Comparison of ENCODE assay signal across 1 cellular context in genomic region chr3:129316121-129317013, GRCh38.
TF ChIP-seq lines count a peak whose summit lies in the region.

No MANE protein-coding gene starts in this region.

TF ChIP-seq in HepG2, 621 proteins besides CTCF, POLR2A, EP300 and RAD21 (continued from another document and continues in another):
- no peak for TF ChIP-seq ARNT (IDR thresholded peaks at IDR 0.05)
- TF ChIP-seq CSRNP1 (CRISPR knock-in tag; IDR thresholded peaks at IDR 0.05), result no peak
- TF ChIP-seq ZFP37 (CRISPR knock-in tag; IDR thresholded peaks at IDR 0.05; ENCODE audit: borderline replicate concordance), result 0 out of 2 replicates have a peak, but pooled peaks have one; percentile 54
- peak; percentile 77 for TF ChIP-seq ZC3H13 (CRISPR knock-in tag; IDR thresholded peaks at IDR 0.05)
- 0 out of 2 replicates have a peak, but pooled peaks have one; percentile 36 for TF ChIP-seq GFI1 (CRISPR knock-in tag; IDR thresholded peaks at IDR 0.05; ENCODE audit: borderline replicate concordance)
- peak; percentile 15; the same call in 1 of the 2 replicates for TF ChIP-seq ZBTB7B (CRISPR knock-in tag; IDR thresholded peaks at IDR 0.05)
- no peak for TF ChIP-seq ZNF296 (CRISPR knock-in tag; conservative IDR thresholded peaks at IDR 0.05)
- TF ChIP-seq NFE2L2 (IDR thresholded peaks at IDR 0.05; ENCODE audit: low read length), result no peak
- TF ChIP-seq ZFX (CRISPR knock-in tag; IDR thresholded peaks at IDR 0.05; ENCODE audit: low read depth), result peak; percentile 75
- TF ChIP-seq ZNF207 (IDR thresholded peaks at IDR 0.05; ENCODE audit: borderline replicate concordance), result no peak
- TF ChIP-seq CCDC6 (CRISPR knock-in tag; IDR thresholded peaks at IDR 0.05), result peak; percentile 81; the same call in 1 of the 2 replicates
- TF ChIP-seq IRF2 (CRISPR knock-in tag; IDR thresholded peaks at IDR 0.05), result peak; percentile 73
- TF ChIP-seq ERF (CRISPR knock-in tag; IDR thresholded peaks at IDR 0.05), result peak; percentile 92
- TF ChIP-seq MXD4 (CRISPR knock-in tag; IDR thresholded peaks at IDR 0.05), result peak; percentile 78; the same call in 1 of the 2 replicates
- 0 out of 2 replicates have a peak, but pooled peaks have one; percentile 33 for TF ChIP-seq KLF9 (CRISPR knock-in tag; IDR thresholded peaks at IDR 0.05; ENCODE audit: low read depth)
- no peak for TF ChIP-seq HNF4A (CRISPR knock-in tag; IDR thresholded peaks at IDR 0.05)
- TF ChIP-seq E2F1 (CRISPR knock-in tag; IDR thresholded peaks at IDR 0.05), result peak; percentile 83
- peak; percentile 70 for TF ChIP-seq MXD3 (CRISPR knock-in tag; IDR thresholded peaks at IDR 0.05)
- peak; percentile 84 for TF ChIP-seq RBM39 (IDR thresholded peaks at IDR 0.05; ENCODE audit: low read depth, low read length, poor library complexity, severe bottlenecking)
- TF ChIP-seq ZBTB20 (CRISPR knock-in tag; IDR thresholded peaks at IDR 0.05; ENCODE audit: borderline replicate concordance, low read depth), result 0 out of 2 replicates have a peak, but pooled peaks have one; percentile 29
- TF ChIP-seq FOXK1 (CRISPR knock-in tag; IDR thresholded peaks at IDR 0.05; ENCODE audit: borderline replicate concordance, low read depth), result peak; percentile 100
- TF ChIP-seq ZNF552 (CRISPR knock-in tag; IDR thresholded peaks at IDR 0.05; ENCODE audit: borderline replicate concordance), result 0 out of 2 replicates have a peak, but pooled peaks have one; percentile 16
- no peak for TF ChIP-seq FIP1L1 (IDR thresholded peaks at IDR 0.05; ENCODE audit: borderline replicate concordance, insufficient read depth, low read depth, low read length)
- TF ChIP-seq TAF1 (CRISPR knock-in tag; IDR thresholded peaks at IDR 0.05), result peak; percentile 91
- TF ChIP-seq ZNF230 (CRISPR knock-in tag; IDR thresholded peaks at IDR 0.05), result no peak; the same call in 1 of the 2 replicates
- peak; percentile 69; the same call in 1 of the 2 replicates for TF ChIP-seq ZNF256 (CRISPR knock-in tag; conservative IDR thresholded peaks at IDR 0.05)
- no peak for TF ChIP-seq MEIS1 (CRISPR knock-in tag; IDR thresholded peaks at IDR 0.05; ENCODE audit: borderline replicate concordance)
- 0 out of 2 replicates have a peak, but pooled peaks have one; percentile 22 for TF ChIP-seq MEIS2 (CRISPR knock-in tag; IDR thresholded peaks at IDR 0.05)
- peak; percentile 26; the same call in 1 of the 2 replicates for TF ChIP-seq TSC22D2 (CRISPR knock-in tag; IDR thresholded peaks at IDR 0.05; ENCODE audit: borderline replicate concordance)
- no peak for TF ChIP-seq TRIM22 (IDR thresholded peaks at IDR 0.05)
- no peak for TF ChIP-seq SP140L (CRISPR knock-in tag; IDR thresholded peaks at IDR 0.05; ENCODE audit: borderline replicate concordance)
- TF ChIP-seq ZNF501 (CRISPR knock-in tag; IDR thresholded peaks at IDR 0.05), result peak; percentile 96
- no peak for TF ChIP-seq ZNF850 (CRISPR knock-in tag; conservative IDR thresholded peaks at IDR 0.05)
- TF ChIP-seq NR0B2 (CRISPR knock-in tag; IDR thresholded peaks at IDR 0.05), result peak; percentile 18; the same call in 1 of the 2 replicates
- TF ChIP-seq SATB2 (CRISPR knock-in tag; IDR thresholded peaks at IDR 0.05), result peak; percentile 69; the same call in 1 of the 2 replicates
- peak; percentile 99 for TF ChIP-seq POLR2AphosphoS5 (IDR thresholded peaks at IDR 0.05; ENCODE audit: low read depth, low read length)
- TF ChIP-seq TOE1 (CRISPR knock-in tag; IDR thresholded peaks at IDR 0.05), result no peak
- peak; percentile 64; the same call in 1 of the 2 replicates for TF ChIP-seq KAT7 (CRISPR knock-in tag; IDR thresholded peaks at IDR 0.05; ENCODE audit: borderline replicate concordance)
- peak; percentile 52; the same call in 1 of the 2 replicates for TF ChIP-seq ZNF331 (CRISPR knock-in tag; IDR thresholded peaks at IDR 0.05)
- TF ChIP-seq SKI (IDR thresholded peaks at IDR 0.05; ENCODE audit: partially characterized antibody), result no peak
- 0 out of 2 replicates have a peak, but pooled peaks have one; percentile 29 for TF ChIP-seq HMG20A (CRISPR knock-in tag; IDR thresholded peaks at IDR 0.05; ENCODE audit: borderline replicate concordance)
- no peak for TF ChIP-seq ATF2 (CRISPR knock-in tag; IDR thresholded peaks at IDR 0.05)
- peak; percentile 46; the same call in 1 of the 2 replicates for TF ChIP-seq ZNF124 (CRISPR knock-in tag; IDR thresholded peaks at IDR 0.05)
- TF ChIP-seq GATAD2A (CRISPR knock-in tag; IDR thresholded peaks at IDR 0.05), result no peak; the same call in 1 of the 2 replicates
- TF ChIP-seq NFKB2 (CRISPR knock-in tag; IDR thresholded peaks at IDR 0.05; ENCODE audit: borderline replicate concordance), result peak; percentile 34; the same call in 1 of the 2 replicates
- 0 out of 2 replicates have a peak, but pooled peaks have one; percentile 37 for TF ChIP-seq ZNF614 (CRISPR knock-in tag; IDR thresholded peaks at IDR 0.05; ENCODE audit: borderline replicate concordance)
- peak; percentile 21; the same call in 1 of the 2 replicates for TF ChIP-seq NR2C2 (CRISPR knock-in tag; IDR thresholded peaks at IDR 0.05; ENCODE audit: borderline replicate concordance)
- TF ChIP-seq TMF1 (CRISPR knock-in tag; IDR thresholded peaks at IDR 0.05; ENCODE audit: low read depth), result no peak
- no peak for TF ChIP-seq RERE (CRISPR knock-in tag; IDR thresholded peaks at IDR 0.05; ENCODE audit: low read depth)
- no peak for TF ChIP-seq AHR (CRISPR knock-in tag; IDR thresholded peaks at IDR 0.05)
- peak; percentile 44; the same call in 1 of the 2 replicates for TF ChIP-seq ARID5B (CRISPR knock-in tag; IDR thresholded peaks at IDR 0.05)
- peak; percentile 83 for TF ChIP-seq HDAC1 (CRISPR knock-in tag; IDR thresholded peaks at IDR 0.05)
- peak; percentile 61; the same call in 1 of the 2 replicates for TF ChIP-seq ZNF891 (CRISPR knock-in tag; IDR thresholded peaks at IDR 0.05)
- TF ChIP-seq JDP2 (CRISPR knock-in tag; IDR thresholded peaks at IDR 0.05; ENCODE audit: borderline replicate concordance), result no peak
- TF ChIP-seq SAFB2 (CRISPR knock-in tag; IDR thresholded peaks at IDR 0.05; ENCODE audit: borderline replicate concordance, low read depth), result 0 out of 2 replicates have a peak, but pooled peaks have one; percentile 43
